ENCODE assay signal across 8 cellular contexts in genomic region chr15:92881838-92882696, GRCh38. TPM values are rescaled to one million over a fixed set of nuclear protein-coding genes. Genes with fewer than 3 reads are reported as not detected.
DNase-seq lines count a peak whose midpoint lies in the region; ATAC-seq and TF ChIP-seq lines count a peak whose summit lies in the region.

No MANE protein-coding gene starts in this region.

- H4K20me1 ChIP-seq in DND-41 (ENCODE audit: insufficient read depth, low read length) = peaks cover 18% of the 10 kb centered on the region; the same call in 1 of the 2 replicates

- intact Hi-C loops in esophagus squamous epithelium (cut with DNase I) = loop anchor here (5.0 kb wide), 1 partner anchor 70 kb away; no protein-coding TSS in a partner anchor

- ATAC-seq in DND-41 (ENCODE audit: insufficient read depth, low read depth) = peak; percentile 87
- ATAC-seq in GM21825 (IDR thresholded peaks at IDR 0.05; ENCODE audit: unreplicated experiment) = peak; percentile 94

- H3K4me3 ChIP-seq in DND-41 (ENCODE audit: low read depth in 1 of 2, low read length in 2 of 2) = peak overlapping the region; percentile 24 to 66; a peak in 3 of 4 replicates
- peak overlapping the region; percentile 82 to 99 (median 88) for H3K4me3 ChIP-seq in Peyer's patch
- H3K4me3 ChIP-seq in esophagus squamous epithelium = peak overlapping the region; percentile 71 to 99 (median 86)

- H3K4me2 ChIP-seq in DND-41 (ENCODE audit: insufficient read depth, low read length) = peak overlapping the region; percentile 78

- no peaks in the 10 kb centered on the region for H3K9me3 ChIP-seq in DND-41 (ENCODE audit: insufficient read depth, low read length, severe bottlenecking)
- no peaks in the 10 kb centered on the region for H3K9me3 ChIP-seq in KOPT-K1 (ENCODE audit: insufficient read depth, low read length, poor library complexity, severe bottlenecking)
- H3K9me3 ChIP-seq in Peyer's patch = no peaks in the 10 kb centered on the region
- H3K9me3 ChIP-seq in esophagus squamous epithelium = no peaks in the 10 kb centered on the region

- H3K4me1 ChIP-seq in DND-41 (ENCODE audit: insufficient read depth, low read length) (peaks cover 54% of the 10 kb centered on the region), Peyer's patch (peaks cover 0 to 19% (median 6%) of the 10 kb centered on the region in 4 donors), esophagus squamous epithelium (peaks cover 8 to 38% (median 18%) of the 10 kb centered on the region in 3 donors)

- H3K79me2 ChIP-seq in DND-41 (ENCODE audit: insufficient read depth, low read length) = peaks cover 61% of the 10 kb centered on the region

- H3K27ac ChIP-seq in DND-41 (ENCODE audit: low read length) (peak overlapping the region; percentile 98), KOPT-K1 (ENCODE audit: low read depth, low read length, poor library complexity, severe bottlenecking) (peak overlapping the region; percentile 84), Peyer's patch (peak overlapping the region; percentile 85 to 100 (median 100)), esophagus squamous epithelium (peak overlapping the region; percentile 95 to 100 (median 100))

- H2AFZ ChIP-seq in DND-41 (ENCODE audit: low read depth, low read length) = peak overlapping the region; percentile 18; the same call in 1 of the 2 replicates

- peak overlapping the region; percentile 85 for H3K9ac ChIP-seq in DND-41 (ENCODE audit: low read depth, low read length)

- H3K36me3 ChIP-seq in DND-41 (ENCODE audit: insufficient read depth, low read length) (peaks cover 37% of the 10 kb centered on the region), KOPT-K1 (ENCODE audit: insufficient read depth, low read length) (peaks cover 21% of the 10 kb centered on the region), Peyer's patch (peaks cover 0 to 11% (median 0%) of the 10 kb centered on the region in 3 donors), esophagus squamous epithelium (peaks cover 0 to 9% (median 5%) of the 10 kb centered on the region in 3 donors)

- H3K27me3 ChIP-seq in DND-41 (ENCODE audit: insufficient read depth, low read length, poor library complexity) (no peaks in the 10 kb centered on the region), Peyer's patch (no peaks in the 10 kb centered on the region), esophagus squamous epithelium (no peaks in the 10 kb centered on the region)

- TF ChIP-seq CTCF in DND-41 (IDR thresholded peaks at IDR 0.05; ENCODE audit: borderline replicate concordance, extremely low read depth, low read length, poor library complexity, severe bottlenecking) (no peak), Peyer's patch (IDR thresholded peaks at IDR 0.05) (no peak), esophagus squamous epithelium (IDR thresholded peaks at IDR 0.05) (peak in 1 of 6 experiments; percentile 17)

- peak; percentile 88 to 95 for TF ChIP-seq POLR2A in Peyer's patch (IDR thresholded peaks at IDR 0.05)
- peak in 3 of 4 donors; percentile 86 to 88 (median 87) for TF ChIP-seq POLR2A in esophagus squamous epithelium (IDR thresholded peaks at IDR 0.05)

- DNase-seq in DND-41 (peak; percentile 99), Peyer's patch (peak; percentile 98 to 100 (median 98)), activated T-helper 1 cell treated with Interleukin-2 at 50 U/mL for 16 hours (ENCODE audit: low read depth) (peak; percentile 99), esophagus squamous epithelium (lab: John Stamatoyannopoulos, UW) (peak; percentile 98), myocyte (ENCODE audit: low read depth) (peak; percentile 100)
- DNase-seq in stimulated activated CD8-positive, alpha-beta memory T cell treated with anti-CD3 and anti-CD28 coated beads, Interleukin-7, amount 100 ng/mL, for 4 hours (ENCODE audit: low read depth in 2 of 2) = peak; percentile 98 to 99

- 7 to 10% methylated on average over 27 to 35 of the region's 41 CpGs for WGBS in esophagus squamous epithelium, 2 donors

RNA-seq across cellular contexts. Expression of gene CHD2, which starts 18.1 kb away (rescaled TPM):
- 100 to 1,000 TPM; 109 to 370 (median 161) TPM for total RNA-seq in Peyer's patch
- total RNA-seq in esophagus squamous epithelium = 100 to 1,000 TPM in 1 of 4 donors, 10 to 100 TPM in 3; 36.1 to 132 (median 74.8) TPM
- total RNA-seq in myocyte = 47.7 and 52.4 TPM in 2 replicates
- polyA plus RNA-seq in myocyte (2012) = 31.4 TPM

Comparison
In these comparisons a context has a peak if more than half of its experiments do, and no peak if none do; other contexts are left out.
1. Peak in every context shown above with its lines: DNase-seq, ATAC-seq, H3K4me3 ChIP-seq and H3K27ac ChIP-seq.